In the genomic region with DNA sequence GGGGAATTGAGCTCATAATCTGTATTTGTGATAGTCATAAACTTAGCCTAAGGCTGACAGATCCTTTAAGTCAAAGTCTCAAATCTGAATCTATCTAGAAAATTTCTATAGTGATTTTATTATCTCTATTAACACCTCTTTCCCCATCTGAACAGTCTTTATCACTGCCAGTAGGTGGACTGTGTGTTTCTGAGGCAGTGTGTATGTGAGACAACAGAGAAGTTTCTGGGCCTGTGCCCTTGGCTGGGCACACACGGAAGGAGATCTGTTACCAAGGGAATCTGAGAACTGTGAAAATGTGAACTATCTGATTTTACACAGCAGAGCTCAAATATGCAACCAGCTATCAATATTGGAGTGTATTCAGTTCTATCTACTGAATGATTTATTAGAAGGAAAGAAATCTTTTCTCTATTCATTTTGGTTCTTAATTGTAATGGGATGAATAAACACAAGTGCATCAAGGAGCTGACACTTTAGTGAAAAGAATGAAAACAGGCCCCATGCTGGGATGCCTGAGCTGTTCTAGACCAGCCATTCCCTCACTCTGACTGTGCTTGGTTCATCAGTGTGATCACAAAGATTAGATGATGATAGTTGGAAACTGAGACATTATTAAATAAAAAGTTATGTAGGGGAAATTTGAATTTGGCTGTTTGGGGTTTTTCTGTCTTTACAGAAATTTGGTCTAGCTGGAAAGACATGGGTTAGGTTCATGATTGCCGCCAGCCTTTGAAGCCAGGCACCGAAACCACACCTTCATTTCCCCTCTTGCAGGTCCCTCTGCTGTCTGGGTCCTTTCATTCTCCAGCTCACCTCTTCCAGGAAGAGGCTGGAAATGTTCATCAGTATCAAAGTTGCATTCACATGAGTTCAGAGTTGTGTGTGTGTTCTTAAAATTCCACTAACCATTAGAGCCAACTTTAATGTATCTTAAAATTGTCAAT, we compare ENCODE assay signal across 9 cellular contexts.
DNase-seq lines count a peak whose midpoint lies in the region.
"Had no signal": no experiment of that assay in that cellular context is flagged by ENCODE, and none has a peak within 500 bp of the region (broad histone marks: within the 10 kb centered on the region; RNA-seq: fewer than 3 reads in every experiment).

No MANE protein-coding gene starts in this region.

- no peaks in the 10 kb centered on the region for H3K4me1 Mint-ChIP-seq in immature natural killer cell

- peak; percentile 31 to 47 for DNase-seq in activated CD4-positive, alpha-beta T cell treated with anti-CD3 and anti-CD28 coated beads for 24 hours (ENCODE audit: low read depth in 2 of 2)
- DNase-seq in activated CD4-positive, alpha-beta T cell treated with anti-CD3 and anti-CD28 coated beads for 1 hour: no peak
- peak; percentile 27 for DNase-seq in activated T-cell treated with anti-CD3 and anti-CD28 coated beads, Interleukin-2, amount 50 U/mL, for 1 hour
- peak; percentile 13 for DNase-seq in medulla oblongata (ENCODE audit: extremely low spot score)
- peak; percentile 43 for DNase-seq in stimulated activated naive CD4-positive, alpha-beta T cell treated with Interleukin-2 at 50 U/mL for 16 hours (lab: John Stamatoyannopoulos, UW)
- DNase-seq in immature natural killer cell: no peak
- DNase-seq in NCI-H748 (lab: John Stamatoyannopoulos, UW; ENCODE audit: unreplicated experiment): no peak
- DNase-seq in SKM-1 (lab: John Stamatoyannopoulos, UW; ENCODE audit: unreplicated experiment): no peak
- DNase-seq: NCI-H69 had no signal

- no peaks in the 10 kb centered on the region for H3K27me3 Mint-ChIP-seq in immature natural killer cell (ENCODE audit: low read depth in 3 of 3)

- H3K4me3 Mint-ChIP-seq in immature natural killer cell: no peak overlapping the region

- H3K9me3 Mint-ChIP-seq in immature natural killer cell: no peaks in the 10 kb centered on the region

- H3K27ac Mint-ChIP-seq in immature natural killer cell: peak overlapping the region in 3 of 6 donors; percentile 41 to 61 (median 56)

- H3K36me3 Mint-ChIP-seq in immature natural killer cell: no peaks in the 10 kb centered on the region

Comparison
In these comparisons a context has a peak if more than half of its experiments do, and no peak if none do; other contexts are left out.
1. DNase-seq: peak in activated CD4-positive, alpha-beta T cell treated with anti-CD3 and anti-CD28 coated beads for 24 hours (2 of 2), activated T-cell treated with anti-CD3 and anti-CD28 coated beads, Interleukin-2, amount 50 U/mL, for 1 hour (single experiment), medulla oblongata (single experiment) and stimulated activated naive CD4-positive, alpha-beta T cell treated with Interleukin-2 at 50 U/mL for 16 hours (single experiment); none in activated CD4-positive, alpha-beta T cell treated with anti-CD3 and anti-CD28 coated beads for 1 hour (single experiment), immature natural killer cell (0 of 3), NCI-H748 (single experiment) and SKM-1 (single experiment).